In the genomic region with DNA sequence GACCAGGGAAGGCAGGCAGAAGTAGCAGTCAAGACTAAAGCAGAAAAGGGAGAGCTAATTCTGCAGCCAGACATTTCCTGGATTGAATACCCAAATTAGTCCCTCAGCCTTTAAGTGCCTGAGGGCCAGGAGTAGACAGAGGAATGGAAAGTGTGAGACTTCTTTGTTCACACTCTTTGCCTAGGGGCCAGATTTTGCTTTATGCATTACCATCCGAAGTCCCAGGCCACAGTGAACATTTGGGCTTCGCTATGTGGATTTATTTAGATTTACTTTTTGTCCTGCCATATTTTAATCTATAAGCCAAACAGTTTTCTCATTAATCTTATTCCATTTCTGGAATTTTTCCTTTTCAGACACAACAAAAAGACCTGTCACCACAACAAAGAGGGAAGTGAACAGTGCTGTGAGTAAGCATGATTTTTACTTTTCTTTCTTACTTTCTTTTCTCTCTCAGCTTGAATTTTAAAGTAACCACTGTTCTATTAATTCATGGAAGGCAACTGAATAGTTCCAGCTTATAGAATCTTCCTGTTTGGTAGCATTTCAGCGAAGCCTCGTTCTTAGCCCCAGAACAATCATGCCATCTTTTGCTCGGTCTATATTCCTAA, we compare ENCODE assay signal across 16 cellular contexts. TPM values are rescaled to one million over a fixed set of nuclear protein-coding genes. Genes with fewer than 3 reads are reported as not detected.
A peak's percentile ranks its signal among the peaks of the same experiment; 100 is the strongest.
DNase-seq lines count a peak whose midpoint lies in the region; ATAC-seq, FAIRE-seq and TF ChIP-seq lines count a peak whose summit lies in the region.
"Had no signal": no experiment of that assay in that cellular context is flagged by ENCODE, and none has a peak within 500 bp of the region (broad histone marks: within the 10 kb centered on the region; RNA-seq: fewer than 3 reads in every experiment).

No MANE protein-coding gene starts in this region.

- no peak for ATAC-seq in IMR-90 (ENCODE audit: low read depth)
- 0 out of 3 replicates have a peak, but pooled peaks have one; percentile 9 for ATAC-seq in GM12878
- no peak for ATAC-seq in mucosa of descending colon

- H3K27me3 ChIP-seq in CD4-positive, alpha-beta memory T cell (ENCODE audit: insufficient read depth, low read length), result no peaks in the 10 kb centered on the region
- no peaks in the 10 kb centered on the region for H3K27me3 ChIP-seq in IMR-90 (ENCODE audit: control insufficient read depth, insufficient read depth, low read length)
- H3K27me3 ChIP-seq in GM12878 (replicated peaks in 1 of 2; ENCODE audit: control insufficient read depth in 2 of 2, insufficient read depth in 2 of 2, low read length in 1 of 2), result no peaks in the 10 kb centered on the region
- H3K27me3 ChIP-seq in stomach, result no peaks in the 10 kb centered on the region
- H3K27me3 ChIP-seq: uterus had no signal

- no peak overlapping the region for H2AK9ac ChIP-seq in IMR-90 (replicated peaks; ENCODE audit: low read depth, low read length, poor library complexity)

- peaks cover 34 to 54% (median 41%) of the 10 kb centered on the region in 4 donors for H3K4me1 Mint-ChIP-seq in CD4-positive, alpha-beta memory T cell
- H3K4me1 Mint-ChIP-seq in neural crest cell, result peaks cover 27% of the 10 kb centered on the region

- H2BK120ac ChIP-seq in IMR-90 (ENCODE audit: low read depth, low read length), result no peak overlapping the region

- no peak for DNase-seq in CD4-positive, alpha-beta memory T cell
- DNase-seq in IMR-90 (no peak), GM12878 (ENCODE audit: low read depth, low spot score) (no peak), neural crest cell (ENCODE audit: low read depth, low spot score) (no peak), kidney (no peak), OCI-M2 (lab: John Stamatoyannopoulos, UW; ENCODE audit: unreplicated experiment) (no peak), stomach (no peak), mucosa of descending colon (no peak)
- DNase-seq: activated gamma-delta T cell; DMS153; H7; mesenchymal stem cell; NCI-H2171 treated with DMSO at 0.1 percent for 48 hours; SHP77; stimulated activated naive CD4-positive, alpha-beta T cell; uterus had no signal

- H2BK5ac ChIP-seq in IMR-90 (ENCODE audit: low read depth, low read length, poor library complexity, severe bottlenecking), result peak overlapping the region; percentile 20

- no peak overlapping the region; a peak in 2 of 4 replicates for H4K8ac ChIP-seq in IMR-90 (ENCODE audit: low read depth in 2 of 2, low read length in 2 of 2)

- CTCF ChIA-PET in CD4-positive, alpha-beta memory T cell (lab: Charles Lee; ENCODE audit: partially characterized antibody), result interaction anchor here (1.8 kb wide), 1 partner anchor 37 kb away, joined by 5 read pairs; no protein-coding TSS in a partner anchor
- CTCF ChIA-PET in IMR-90 (lab: Yijun Ruan, JAX) (interaction anchor here (1.7 kb wide), 1 partner anchor 11 kb away, joined by 4 read pairs; no protein-coding TSS in a partner anchor), GM12878 (lab: Yijun Ruan, JAX) (interaction anchor here (1.1 to 3.4 kb wide), 6 partner anchors 9 to 112 kb away, joined by 3 to 16 read pairs (median 4); partner anchors contain the start of gene CD274)

- no peak overlapping the region for H2AK5ac ChIP-seq in IMR-90 (ENCODE audit: low read depth, low read length)

- intact Hi-C loops in CD4-positive, alpha-beta memory T cell (cut with micrococcal nuclease), result no loop called here
- intact Hi-C loops in IMR-90 (cut with micrococcal nuclease) (no loop called here), GM12878 (cut with micrococcal nuclease; ENCODE audit: unreplicated experiment) (no loop called here), kidney (cut with DNase I) (no loop called here), stomach (cut with DNase I; ENCODE audit: low total_unique reads) (no loop called here), mucosa of descending colon (cut with DNase I, micrococcal nuclease) (no loop called here)

- H3K14ac ChIP-seq in IMR-90 (replicated peaks; ENCODE audit: low read depth, low read length), result no peak overlapping the region

- H3K23ac ChIP-seq in IMR-90 (ENCODE audit: low read depth, low read length), result no peak overlapping the region

- H3K79me2 ChIP-seq in GM12878 (ENCODE audit: control insufficient read depth, insufficient read depth, low read length), result no peaks in the 10 kb centered on the region

- TF ChIP-seq RAD21 in IMR-90 (IDR thresholded peaks at IDR 0.05; ENCODE audit: low read length), result no peak
- TF ChIP-seq RAD21 in GM12878 (IDR thresholded peaks at IDR 0.05; ENCODE audit: insufficient read depth, low read depth, low read length), result no peak

- H3K27me3 Mint-ChIP-seq in CD4-positive, alpha-beta memory T cell, result no peaks in the 10 kb centered on the region
- H3K27me3 Mint-ChIP-seq in neural crest cell (ENCODE audit: low read depth), result no peaks in the 10 kb centered on the region

- no peaks in the 10 kb centered on the region for H3K9me3 ChIP-seq in CD4-positive, alpha-beta memory T cell (ENCODE audit: control insufficient read depth in 1 of 2, low read length in 2 of 2)
- no peaks in the 10 kb centered on the region for H3K9me3 ChIP-seq in IMR-90 (ENCODE audit: control insufficient read depth, insufficient read depth, low read length)
- H3K9me3 ChIP-seq in GM12878 (replicated peaks; ENCODE audit: control insufficient read depth, insufficient read depth, low read length), result peaks cover 2% of the 10 kb centered on the region; the same call in 2 of the 3 replicates
- no peaks in the 10 kb centered on the region for H3K9me3 ChIP-seq in kidney (ENCODE audit: control insufficient read depth in 1 of 2, low read length in 2 of 2)
- no peaks in the 10 kb centered on the region for H3K9me3 ChIP-seq in stomach
- H3K9me3 ChIP-seq in mucosa of descending colon, result no peaks in the 10 kb centered on the region
- H3K9me3 ChIP-seq: uterus had no signal

- no peaks in the 10 kb centered on the region for H3K36me3 ChIP-seq in CD4-positive, alpha-beta memory T cell (ENCODE audit: insufficient read depth, low read length)
- peaks cover 11% of the 10 kb centered on the region for H3K36me3 ChIP-seq in IMR-90 (ENCODE audit: control insufficient read depth, insufficient read depth, low read length)
- H3K36me3 ChIP-seq in GM12878 (ENCODE audit: control insufficient read depth in 2 of 2, insufficient read depth in 2 of 2, low read length in 1 of 2), result peaks cover 0 to 7% of the 10 kb centered on the region in 2 experiments; a peak in 2 of 4 replicates
- no peaks in the 10 kb centered on the region for H3K36me3 ChIP-seq in kidney (ENCODE audit: control insufficient read depth in 1 of 2, insufficient read depth in 2 of 2, low read length in 2 of 2)
- H3K36me3 ChIP-seq in stomach, result no peaks in the 10 kb centered on the region
- no peaks in the 10 kb centered on the region for H3K36me3 ChIP-seq in mucosa of descending colon (ENCODE audit: low read depth)
- H3K36me3 ChIP-seq: uterus had no signal

- H3K9me1 ChIP-seq in IMR-90 (ENCODE audit: insufficient read depth, low read length), result 0 out of 2 replicates have a peak, but pooled peaks cover 2% of the 10 kb centered on the region

- no peak overlapping the region for H3K4me3 Mint-ChIP-seq in CD4-positive, alpha-beta memory T cell
- no peak overlapping the region for H3K4me3 Mint-ChIP-seq in neural crest cell

- no peak for TF ChIP-seq CTCF in IMR-90 (conservative IDR thresholded peaks at IDR 0.05; ENCODE audit: low read depth, low read length)
- no peak for TF ChIP-seq CTCF in GM12878 (IDR thresholded peaks at IDR 0.05 in 2 of 3, conservative IDR thresholded peaks at IDR 0.05 in 1 of 3; ENCODE audit: control insufficient read depth in 2 of 3, extremely low read depth in 1 of 3, insufficient read depth in 1 of 3, low read depth in 3 of 3, low read length in 3 of 3)
- TF ChIP-seq CTCF in neural crest cell (conservative IDR thresholded peaks at IDR 0.05), result no peak
- TF ChIP-seq CTCF in kidney (IDR thresholded peaks at IDR 0.05; ENCODE audit: borderline replicate concordance, extremely low read depth, insufficient read depth), result no peak
- no peak for TF ChIP-seq CTCF in stomach (IDR thresholded peaks at IDR 0.05)
- TF ChIP-seq CTCF in mucosa of descending colon (IDR thresholded peaks at IDR 0.05), result no peak

- 0 out of 2 replicates have a peak overlapping the region, but pooled peaks have one; percentile 45 for H2BK20ac ChIP-seq in IMR-90 (ENCODE audit: low read depth, low read length)

- H4K20me1 ChIP-seq in IMR-90 (ENCODE audit: insufficient read depth, low read length) (no peaks in the 10 kb centered on the region), GM12878 (ENCODE audit: control insufficient read depth, insufficient read depth) (no peaks in the 10 kb centered on the region)

- peaks cover 0 to 5% (median 2%) of the 10 kb centered on the region in 8 donors for H3K9me3 Mint-ChIP-seq in CD4-positive, alpha-beta memory T cell
- H3K9me3 Mint-ChIP-seq in neural crest cell, result peaks cover 2% of the 10 kb centered on the region

- no peak overlapping the region for H2AFZ ChIP-seq in IMR-90 (replicated peaks; ENCODE audit: low read length, poor library complexity)
- no peak overlapping the region; the same call in 1 of the 2 replicates for H2AFZ ChIP-seq in GM12878 (ENCODE audit: control insufficient read depth, low read depth, low read length)

- RAD21 ChIA-PET in GM12878 (lab: Charles Lee; ENCODE audit: unreplicated experiment), result interaction anchor here (0.7 to 18.6 kb wide), 12 partner anchors 9 to 147 kb away, joined by 3 to 164 read pairs (median 4); partner anchors contain the start of gene CD274

- H3K18ac ChIP-seq in IMR-90 (ENCODE audit: low read depth, low read length), result peak overlapping the region; percentile 41; the same call in 1 of the 2 replicates

- H4K5ac ChIP-seq in IMR-90 (ENCODE audit: low read depth, low read length), result peak overlapping the region; percentile 50; the same call in 1 of the 2 replicates

- H3K4ac ChIP-seq in IMR-90 (ENCODE audit: low read depth, low read length), result no peak overlapping the region

- WGBS in IMR-90 (ENCODE audit: extremely low coverage in 2 of 2, insufficient read length in 1 of 2), 2 experiments, result no CpG with 5 or more reads among the region's 5 CpGs
- WGBS in GM12878 (ENCODE audit: insufficient coverage, insufficient replicate concordance, low lambda C conversion rate, missing lambda C conversion rate), result 93% methylated on average over 5 of the region's 5 CpGs
- WGBS in stomach, 5 donors, result 62 to 72% (median 70%) methylated on average over 5 of the region's 5 CpGs

- H3K36me3 Mint-ChIP-seq in CD4-positive, alpha-beta memory T cell, result peaks cover 1 to 3% of the 10 kb centered on the region in 2 donors
- H3K36me3 Mint-ChIP-seq in neural crest cell (ENCODE audit: low read depth), result no peaks in the 10 kb centered on the region

- no peak overlapping the region for H2BK15ac ChIP-seq in IMR-90 (ENCODE audit: low read depth, low read length)

- TF ChIP-seq POLR2A in IMR-90 (IDR thresholded peaks at IDR 0.05; ENCODE audit: low read depth, low read length) (no peak), GM12878 (IDR thresholded peaks at IDR 0.05; ENCODE audit: low read depth, low read length) (no peak), stomach (IDR thresholded peaks at IDR 0.05) (no peak)

- H3K4me3 ChIP-seq in CD4-positive, alpha-beta memory T cell (ENCODE audit: low read length in 2 of 2), result no peak overlapping the region
- H3K4me3 ChIP-seq in IMR-90 (ENCODE audit: insufficient read depth, low read depth, low read length), result no peak overlapping the region
- H3K4me3 ChIP-seq in GM12878, result no peak overlapping the region
- H3K4me3 ChIP-seq in kidney (ENCODE audit: low read length in 2 of 2), result no peak overlapping the region
- H3K4me3 ChIP-seq in stomach, result no peak overlapping the region
- no peak overlapping the region for H3K4me3 ChIP-seq in mucosa of descending colon
- H3K4me3 ChIP-seq: uterus had no signal

- H3K9ac ChIP-seq in IMR-90 (ENCODE audit: low read depth, low read length) (no peak overlapping the region), GM12878 (ENCODE audit: control insufficient read depth, insufficient read depth, low read length) (no peak overlapping the region; the same call in 1 of the 2 replicates), kidney (ENCODE audit: low read length in 2 of 2) (no peak overlapping the region)

- peak overlapping the region; percentile 13 to 81 (median 48) for H3K27ac Mint-ChIP-seq in CD4-positive, alpha-beta memory T cell
- peak overlapping the region; percentile 6 for H3K27ac Mint-ChIP-seq in neural crest cell (ENCODE audit: unreplicated experiment)

- H3K79me1 ChIP-seq in IMR-90 (ENCODE audit: low read depth in 1 of 2, low read length in 2 of 2), result peaks cover 3 to 6% of the 10 kb centered on the region in 2 experiments; a peak in 2 of 4 replicates

- H3K56ac ChIP-seq in IMR-90 (ENCODE audit: extremely low read depth, insufficient read depth, low read length), result no peak overlapping the region

- no TSS peak for BruUV-seq in IMR-90 (replicated peaks; lab: Mats Ljungman, UMichigan)
- BruUV-seq in GM12878 (replicated peaks; lab: Mats Ljungman, UMichigan), result no TSS peak

- no peak overlapping the region for H3K4me2 ChIP-seq in IMR-90 (ENCODE audit: low read depth, low read length)
- H3K4me2 ChIP-seq in GM12878 (ENCODE audit: control insufficient read depth, insufficient read depth), result peak overlapping the region; percentile 31; the same call in 1 of the 2 replicates

- in situ Hi-C loops in IMR-90 (cut with MboI; ENCODE audit: low sequenced_read_pairs), result loop anchor here (10.0 kb wide), 1 partner anchor 58 kb away; no protein-coding TSS in a partner anchor
- in situ Hi-C loops in GM12878 (cut with MboI), result no loop called here

- no peak overlapping the region for H3K27ac ChIP-seq in CD4-positive, alpha-beta memory T cell (ENCODE audit: low read depth, low read length)
- H3K27ac ChIP-seq in IMR-90 (ENCODE audit: insufficient read depth, low read length) (no peak overlapping the region), GM12878 (ENCODE audit: control insufficient read depth, insufficient read depth) (peak overlapping the region; percentile 56), kidney (ENCODE audit: low read depth in 2 of 2, low read length in 2 of 2) (no peak overlapping the region), stomach (no peak overlapping the region)
- H3K27ac ChIP-seq: uterus had no signal

- SMC1A ChIA-PET in GM12878 (lab: Charles Lee; ENCODE audit: uncharacterized antibody, unreplicated experiment), result interaction anchor here (0.9 to 25.5 kb wide), 13 partner anchors 9 to 113 kb away, joined by 3 to 389 read pairs (median 6); partner anchors contain the start of gene CD274

- H3K4me1 ChIP-seq in CD4-positive, alpha-beta memory T cell (ENCODE audit: insufficient read depth, low read length), result peaks cover 29% of the 10 kb centered on the region
- peaks cover 3% of the 10 kb centered on the region; the same call in 1 of the 2 replicates for H3K4me1 ChIP-seq in IMR-90 (ENCODE audit: control insufficient read depth, insufficient read depth, low read length)
- H3K4me1 ChIP-seq in GM12878 (ENCODE audit: control insufficient read depth, insufficient read depth, low read length), result peaks cover 37% of the 10 kb centered on the region
- peaks cover 0 to 3% of the 10 kb centered on the region in 2 donors for H3K4me1 ChIP-seq in kidney (ENCODE audit: control insufficient read depth in 1 of 2, insufficient read depth in 1 of 2, low read depth in 1 of 2, low read length in 2 of 2)
- H3K4me1 ChIP-seq in stomach, result peaks cover 0 to 12% (median under 1%) of the 10 kb centered on the region in 4 donors
- H3K4me1 ChIP-seq in mucosa of descending colon (ENCODE audit: low read depth), result no peaks in the 10 kb centered on the region
- H3K4me1 ChIP-seq: uterus had no signal

- POLR2A ChIA-PET in CD4-positive, alpha-beta memory T cell (lab: Charles Lee; ENCODE audit: partially characterized antibody), result interaction anchor here (1.5 kb wide), 1 partner anchor 20 kb away, joined by 5 read pairs; no protein-coding TSS in a partner anchor
- POLR2A ChIA-PET in IMR-90 (lab: Charles Lee; ENCODE audit: unreplicated experiment), result no interaction called here
- POLR2A ChIA-PET in GM12878 (lab: Charles Lee), result interaction anchor here (0.6 to 3.6 kb wide), 11 partner anchors 10 to 108 kb away, joined by 3 to 12 read pairs (median 4); no protein-coding TSS in a partner anchor

- TF ChIP-seq EP300 in GM12878 (IDR thresholded peaks at IDR 0.05; ENCODE audit: borderline replicate concordance in 1 of 2, control insufficient read depth in 1 of 2, low read depth in 2 of 2, low read length in 2 of 2), result no peak
- no peak for TF ChIP-seq EP300 in stomach (IDR thresholded peaks at IDR 0.05)

- dilution Hi-C loops in IMR-90 (cut with HindIII; ENCODE audit: low sequenced_read_pairs, unreplicated experiment), result no loop called here

- H4K91ac ChIP-seq in IMR-90 (ENCODE audit: insufficient read depth, low read depth, low read length), result no peak overlapping the region

- no peak for FAIRE-seq in GM12878 (lab: Jason Lieb, UNC)
- FAIRE-seq in kidney (lab: Jason Lieb, UNC), result no peak

RNA-seq across cellular contexts. Expression of gene PDCD1LG2, which starts 52.6 kb away (rescaled TPM):
- 1 to 10 TPM in 1 of 2 experiments, under 1 TPM in 1; 0.90 to 1.1 TPM for total RNA-seq in CD4-positive, alpha-beta memory T cell
- 1 to 10 TPM; 1.1 TPM for polyA plus RNA-seq in CD4-positive, alpha-beta memory T cell
- 29.7 and 33.3 TPM in 2 replicates for total RNA-seq in IMR-90 (2012; rRNA removed)
- polyA plus RNA-seq in IMR-90 (2012; rRNA removed), result 17.3 and 17.5 TPM in 2 replicates
- polyA plus RNA-seq in IMR-90 (2012; cell fraction: cytosol; rRNA removed), result 5.9 and 8.7 TPM in 2 replicates
- polyA plus RNA-seq in IMR-90 (2012; cell fraction: nucleus; rRNA removed; ENCODE audit: low replicate concordance), result 2.5 and 10.4 TPM in 2 replicates
- total RNA-seq in GM12878 (2013; cell fraction: nucleolus; rRNA removed), result 37.4 and 39.7 TPM in 2 replicates
- 3.4 and 4.0 TPM in 2 replicates for total RNA-seq in GM12878 (2014; rRNA removed)
- 3.2 and 3.9 TPM in 2 replicates for total RNA-seq in GM12878 (2014; rRNA removed; fragmentation: Illumina TruSeq; extraction: Trizol)
- 1.9 and 2.4 TPM in 2 replicates for total RNA-seq in GM12878 (2021)
- polyA plus RNA-seq in GM12878 (2011; ENCODE audit: low read depth), result 1.5 TPM
- polyA plus RNA-seq in GM12878 (2011; rRNA removed), result 37.3 and 46.0 TPM in 2 replicates
- 19.5 and 25.9 TPM in 2 replicates for polyA plus RNA-seq in GM12878 (2011; cell fraction: cytosol; rRNA removed)
- 22.2 and 35.4 TPM in 2 replicates for polyA plus RNA-seq in GM12878 (2011; cell fraction: nucleus; rRNA removed)
- 1.3 and 3.0 TPM in 2 replicates for polyA plus RNA-seq in GM12878 (2012)
- 2.9 and 3.3 TPM in 2 replicates for polyA plus RNA-seq in GM12878 (2014; fragmentation: Illumina TruSeq; extraction: Trizol)
- polyA plus RNA-seq in GM12878 (2014; fragmentation: Nextera tagmentation; extraction: Ambion mirVana), result 1 to 10 TPM; 1.5 to 2.5 TPM
- 1.8 and 2.0 TPM in 2 replicates for polyA plus RNA-seq in GM12878 (2014; rRNA removed)
- polyA plus RNA-seq in GM12878 (2016; fragmentation: Nextera tagmentation; extraction: Ambion mirVana), result 1 to 10 TPM; 3.0 to 4.1 TPM
- polyA minus RNA-seq in GM12878 (2011; rRNA and poly(A)+ RNA removed), result 51.9 and 57.8 TPM in 2 replicates
- polyA minus RNA-seq in GM12878 (2011; cell fraction: cytosol; rRNA and poly(A)+ RNA removed), result 16.7 and 17.6 TPM in 2 replicates
- 29.9 and 30.0 TPM in 2 replicates for polyA minus RNA-seq in GM12878 (2011; cell fraction: nucleus; rRNA and poly(A)+ RNA removed)
- not detected in 2 replicates for total RNA-seq in neural crest cell
- 2.4 TPM for total RNA-seq in kidney
- polyA plus RNA-seq in kidney (ENCODE audit: insufficient read depth, low read depth, low replicate concordance), result 1.5 TPM
- 1 to 10 TPM in 3 of 5 donors, under 1 TPM in 1, not detected in 1; 0.18 to 2.3 (median 1.4) TPM for total RNA-seq in stomach
- under 1 TPM in 2 of 3 donors, not detected in 1; 0.25 to 0.30 TPM for polyA plus RNA-seq in stomach
- 1 to 10 TPM in 1 of 3 donors, under 1 TPM in 2; 0.20 to 1.2 (median 0.63) TPM for total RNA-seq in mucosa of descending colon
- total RNA-seq: H7 had no signal
